12 cellular contexts compared by ENCODE assay signal in genomic region chr11:112627588-112628045, GRCh38.
DNase-seq lines count a peak whose midpoint lies in the region; ATAC-seq and TF ChIP-seq lines count a peak whose summit lies in the region.
"Had no signal": no experiment of that assay in that cellular context is flagged by ENCODE, and none has a peak within 500 bp of the region (broad histone marks: within the 10 kb centered on the region; RNA-seq: fewer than 3 reads in every experiment).

No MANE protein-coding gene starts in this region.

- no peaks in the 10 kb centered on the region for H3K9me3 ChIP-seq in WERI-Rb-1 (ENCODE audit: severe bottlenecking)
- H3K9me3 ChIP-seq in trophoblast cell (ENCODE audit: insufficient read depth, low read depth, low read length), result no peaks in the 10 kb centered on the region

- peak; percentile 48 for DNase-seq in GM13977 (ENCODE audit: low spot score)
- no peak for DNase-seq in WERI-Rb-1
- DNase-seq in left colon, result no peak
- DNase-seq in CD1c-positive myeloid dendritic cell (ENCODE audit: extremely low spot score), result no peak
- DNase-seq in trophoblast cell, result no peak
- DNase-seq: AML-193, brain microvascular endothelial cell, midbrain, NCI-H345 had no signal

- H2AK5ac ChIP-seq in trophoblast cell (ENCODE audit: low read length), result no peak overlapping the region

- no peak overlapping the region for H2AFZ ChIP-seq in trophoblast cell (ENCODE audit: insufficient read depth, low read length, poor library complexity)

- no CpG with 5 or more reads among the region's 2 CpGs for WGBS in trophoblast cell (ENCODE audit: extremely low coverage, insufficient coverage, insufficient read length)

- no peak overlapping the region for H3K14ac ChIP-seq in trophoblast cell (ENCODE audit: low read length)

- ATAC-seq in GM19351 (IDR thresholded peaks at IDR 0.05; ENCODE audit: unreplicated experiment) (peak; percentile 58), HG02759 (IDR thresholded peaks at IDR 0.05; ENCODE audit: unreplicated experiment) (peak; percentile 74), HG03457 (IDR thresholded peaks at IDR 0.05; ENCODE audit: unreplicated experiment) (peak; percentile 59), left colon (no peak)

- no peak overlapping the region for H2BK5ac ChIP-seq in trophoblast cell (ENCODE audit: low read depth, low read length, poor library complexity)

- H3K36me3 ChIP-seq in WERI-Rb-1 (no peaks in the 10 kb centered on the region), trophoblast cell (ENCODE audit: control insufficient read depth in 1 of 2, insufficient read depth in 2 of 2, low read length in 2 of 2) (no peaks in the 10 kb centered on the region)
- H3K36me3 ChIP-seq: brain microvascular endothelial cell had no signal

- no peak overlapping the region for H3K4ac ChIP-seq in trophoblast cell (ENCODE audit: low read depth, low read length)

- in situ Hi-C loops in GM13977 (cut with MboI; ENCODE audit: low pct_unique_long_range_greater_than_20kb, low sequenced_read_pairs, unreplicated experiment), result no loop called here

- H3K4me3 ChIP-seq in WERI-Rb-1 (ENCODE audit: low read depth, low read length), result no peak overlapping the region
- no peak overlapping the region for H3K4me3 ChIP-seq in trophoblast cell (ENCODE audit: low read depth, low read length)

- H3K79me2 ChIP-seq in trophoblast cell (ENCODE audit: control insufficient read depth, insufficient read depth, low read length, poor library complexity), result no peaks in the 10 kb centered on the region

- H2BK120ac ChIP-seq in trophoblast cell (ENCODE audit: insufficient read depth, low read length, poor library complexity), result no peak overlapping the region

- H4K12ac ChIP-seq in trophoblast cell (ENCODE audit: low read depth, low read length), result no peak overlapping the region

- no peak overlapping the region for H3K23ac ChIP-seq in trophoblast cell (ENCODE audit: low read length)

- H3K27ac ChIP-seq in WERI-Rb-1 (no peak overlapping the region), trophoblast cell (ENCODE audit: low read depth, low read length) (no peak overlapping the region)
- H3K27ac ChIP-seq: brain microvascular endothelial cell had no signal

- H3K27me3 ChIP-seq in WERI-Rb-1 (ENCODE audit: insufficient read depth, low read depth, severe bottlenecking), result no peaks in the 10 kb centered on the region
- H3K27me3 ChIP-seq in trophoblast cell (ENCODE audit: insufficient read depth, low read length), result no peaks in the 10 kb centered on the region
- H3K27me3 ChIP-seq: brain microvascular endothelial cell had no signal

- no peak overlapping the region for H4K91ac ChIP-seq in trophoblast cell (ENCODE audit: low read depth, low read length)

- no peaks in the 10 kb centered on the region for H3K4me1 ChIP-seq in trophoblast cell (ENCODE audit: control insufficient read depth in 1 of 2, insufficient read depth in 2 of 2, low read length in 2 of 2)

- H3K4me2 ChIP-seq in trophoblast cell (ENCODE audit: low read length), result no peak overlapping the region

- no peak overlapping the region for H3K9ac ChIP-seq in trophoblast cell (ENCODE audit: low read length)

- no peak for TF ChIP-seq CTCF in GM13977 (IDR thresholded peaks at IDR 0.05; ENCODE audit: extremely low read depth, insufficient read depth, missing control alignments)
- no peak for TF ChIP-seq CTCF in WERI-Rb-1 (IDR thresholded peaks at IDR 0.05; ENCODE audit: low read depth, low read length)

- intact Hi-C loops in left colon (cut with DNase I, micrococcal nuclease), result no loop called here

- H3K18ac ChIP-seq in trophoblast cell (ENCODE audit: low read length), result no peak overlapping the region

- H2BK12ac ChIP-seq in trophoblast cell (ENCODE audit: low read length), result no peak overlapping the region

- no peak overlapping the region for H4K8ac ChIP-seq in trophoblast cell (ENCODE audit: low read depth, low read length)

- no peaks in the 10 kb centered on the region for H3K79me1 ChIP-seq in trophoblast cell (ENCODE audit: low read length)
